ENCODE assay signal across 28 cellular contexts in genomic region chr10:126927799-126928198, GRCh38. TPM values are rescaled to one million over a fixed set of nuclear protein-coding genes. Genes with fewer than 3 reads are reported as not detected.
"Had no signal": no experiment of that assay in that cellular context is flagged by ENCODE, and none has a peak within 500 bp of the region (broad histone marks: within the 10 kb centered on the region; RNA-seq: fewer than 3 reads in every experiment).

No MANE protein-coding gene starts in this region.

- H3K9me3 Mint-ChIP-seq: activated B cell treated with CpG ODN at 0.5 μM for 24 hours; activated CD8-positive, alpha-beta T cell treated with anti-CD3 and anti-CD28 coated beads for 36 hours; activated naive CD4-positive, alpha-beta T cell treated with anti-CD3 and anti-CD28 coated beads, Interleukin-2, amount 50 U/mL, for 24 hours; activated naive CD8-positive, alpha-beta T cell treated with anti-CD3 and anti-CD28 coated beads for 36 hours; activated naive CD8-positive, alpha-beta T cell treated with anti-CD3 and anti-CD28 coated beads, Interleukin-2, amount 50 U/mL, for 24 hours; activated T-cell treated with anti-CD3 and anti-CD28 coated beads, Interleukin-2, amount 50 U/mL, for 4 hours had no signal

- H3K27me3 ChIP-seq: adrenal gland, body of pancreas, colonic mucosa, esophagus squamous epithelium, gastroesophageal sphincter had no signal

- H3K4me3 ChIP-seq: adrenal gland, body of pancreas, colonic mucosa, esophagus squamous epithelium, gastroesophageal sphincter had no signal

- H3K4me1 ChIP-seq: colonic mucosa had no signal

- H3K27ac ChIP-seq: adrenal gland, body of pancreas, colonic mucosa, epithelial cell of prostate, esophagus squamous epithelium, gastroesophageal sphincter had no signal

- H3K27ac Mint-ChIP-seq: activated B cell treated with CpG ODN at 0.5 μM for 24 hours; activated CD8-positive, alpha-beta T cell treated with anti-CD3 and anti-CD28 coated beads for 36 hours; activated naive CD4-positive, alpha-beta T cell treated with anti-CD3 and anti-CD28 coated beads for 36 hours; activated naive CD4-positive, alpha-beta T cell treated with anti-CD3 and anti-CD28 coated beads, Interleukin-2, amount 50 U/mL, for 24 hours; activated naive CD8-positive, alpha-beta T cell treated with anti-CD3 and anti-CD28 coated beads for 36 hours; activated naive CD8-positive, alpha-beta T cell treated with anti-CD3 and anti-CD28 coated beads, Interleukin-2, amount 50 U/mL, for 24 hours; activated T-helper 17 cell treated with anti-CD3 and anti-CD28 coated beads, Interleukin-2, amount 50 U/mL, for 72 hours had no signal

- H3K36me3 Mint-ChIP-seq: activated naive CD4-positive, alpha-beta T cell treated with anti-CD3 and anti-CD28 coated beads, Interleukin-2, amount 50 U/mL, for 24 hours; activated naive CD8-positive, alpha-beta T cell treated with anti-CD3 and anti-CD28 coated beads for 36 hours had no signal

- H3K4me3 Mint-ChIP-seq: activated B cell treated with CpG ODN at 0.5 μM for 24 hours; activated CD8-positive, alpha-beta T cell treated with anti-CD3 and anti-CD28 coated beads for 36 hours; activated naive CD4-positive, alpha-beta T cell treated with anti-CD3 and anti-CD28 coated beads for 36 hours; activated naive CD4-positive, alpha-beta T cell treated with anti-CD3 and anti-CD28 coated beads, Interleukin-2, amount 50 U/mL, for 24 hours; activated naive CD8-positive, alpha-beta T cell treated with anti-CD3 and anti-CD28 coated beads for 36 hours; activated naive CD8-positive, alpha-beta T cell treated with anti-CD3 and anti-CD28 coated beads, Interleukin-2, amount 50 U/mL, for 24 hours; activated T-cell treated with anti-CD3 and anti-CD28 coated beads, Interleukin-2, amount 50 U/mL, for 4 hours; activated T-helper 17 cell treated with anti-CD3 and anti-CD28 coated beads, Interleukin-2, amount 50 U/mL, for 72 hours had no signal

- H3K36me3 ChIP-seq: adrenal gland, colonic mucosa had no signal

- H3K4me1 Mint-ChIP-seq: activated B cell treated with CpG ODN at 0.5 μM for 24 hours; activated naive CD4-positive, alpha-beta T cell treated with anti-CD3 and anti-CD28 coated beads, Interleukin-2, amount 50 U/mL, for 24 hours; activated naive CD8-positive, alpha-beta T cell treated with anti-CD3 and anti-CD28 coated beads for 36 hours; activated naive CD8-positive, alpha-beta T cell treated with anti-CD3 and anti-CD28 coated beads, Interleukin-2, amount 50 U/mL, for 24 hours; activated T-helper 17 cell treated with anti-CD3 and anti-CD28 coated beads, Interleukin-2, amount 50 U/mL, for 72 hours had no signal

- H3K27me3 Mint-ChIP-seq: activated B cell treated with CpG ODN at 0.5 μM for 24 hours; activated CD8-positive, alpha-beta T cell treated with anti-CD3 and anti-CD28 coated beads for 36 hours; activated naive CD4-positive, alpha-beta T cell treated with anti-CD3 and anti-CD28 coated beads, Interleukin-2, amount 50 U/mL, for 24 hours; activated naive CD8-positive, alpha-beta T cell treated with anti-CD3 and anti-CD28 coated beads for 36 hours; activated naive CD8-positive, alpha-beta T cell treated with anti-CD3 and anti-CD28 coated beads, Interleukin-2, amount 50 U/mL, for 24 hours; activated T-helper 17 cell treated with anti-CD3 and anti-CD28 coated beads, Interleukin-2, amount 50 U/mL, for 72 hours had no signal

- H3K9me3 ChIP-seq: adrenal gland, body of pancreas, colonic mucosa, esophagus squamous epithelium, gastroesophageal sphincter had no signal

- DNase-seq: activated B cell treated with CpG ODN at 0.5 μM for 24 hours; activated CD4-positive, alpha-beta T cell treated with anti-CD3 and anti-CD28 coated beads for 48 hours; activated CD4-positive, alpha-beta T cell treated with anti-CD3 and anti-CD28 coated beads, Interleukin-2, amount 50 U/mL, for 1 hour; activated CD4-positive, alpha-beta T cell treated with anti-CD3 and anti-CD28 coated beads, Interleukin-2, amount 50 U/mL, for 48 hours; activated CD8-positive, alpha-beta memory T cell treated with anti-CD3 and anti-CD28 coated beads for 24 hours; activated CD8-positive, alpha-beta T cell treated with anti-CD3 and anti-CD28 coated beads for 36 hours; activated effector memory CD4-positive, alpha-beta T cell treated with Interleukin-2 at 50 U/mL for 16 hours; activated gamma-delta T cell treated with Interleukin-2 at 50 U/mL for 16 hours; activated naive CD4-positive, alpha-beta T cell treated with anti-CD3 and anti-CD28 coated beads for 36 hours; activated naive CD8-positive, alpha-beta T cell treated with anti-CD3 and anti-CD28 coated beads for 36 hours; activated naive CD8-positive, alpha-beta T cell treated with anti-CD3 and anti-CD28 coated beads, Interleukin-2, amount 50 U/mL, for 24 hours; activated T-cell treated with anti-CD3 and anti-CD28 coated beads, Interleukin-2, amount 50 U/mL, for 4 hours; adrenal gland; amygdala; aorta; body of pancreas; central memory CD4-positive, alpha-beta T cell; cerebellar nuclear complex; colonic mucosa; effector memory CD4-positive, alpha-beta T cell; esophagus squamous epithelium; foreskin melanocyte; T-helper 2 cell had no signal

- ATAC-seq: activated CD4-positive, CD25-positive, alpha-beta regulatory T cell treated with anti-CD3 and anti-CD28 coated beads, Interleukin-2, amount 50 U/mL, for 24 hours; activated CD8-positive, alpha-beta T cell treated with anti-CD3 and anti-CD28 coated beads for 36 hours; activated naive CD8-positive, alpha-beta T cell treated with anti-CD3 and anti-CD28 coated beads, Interleukin-2, amount 50 U/mL, for 24 hours; activated T-cell treated with anti-CD3 and anti-CD28 coated beads, Interleukin-2, amount 50 U/mL, for 4 hours; activated T-helper 17 cell treated with anti-CD3 and anti-CD28 coated beads, Interleukin-2, amount 50 U/mL, for 72 hours; body of pancreas; gastroesophageal sphincter had no signal

RNA-seq across cellular contexts. Expression of gene DOCK1, which starts 22.6 kb away (rescaled TPM):
- total RNA-seq: activated B cell treated with CpG ODN at 0.5 μM for 24 hours had no signal
